ENCODE assay signal across 9 cellular contexts in genomic region chr19:12856684-12857083, GRCh38. TPM values are rescaled to one million over a fixed set of nuclear protein-coding genes. Genes with fewer than 3 reads are reported as not detected.
"Had no signal": no experiment of that assay in that cellular context is flagged by ENCODE, and none has a peak within 500 bp of the region (broad histone marks: within the 10 kb centered on the region; RNA-seq: fewer than 3 reads in every experiment).

No MANE protein-coding gene starts in this region.

- FAIRE-seq: H1, H54, HTR-8/SVneo had no signal

- H3K4me3 ChIP-seq: GM23338 had no signal

- ATAC-seq: GM23338 had no signal

- H3K4me2 ChIP-seq: GM23338 had no signal

- DNase-seq: H9, HCEC 1CT, IMR-90, KBM-7 had no signal

- H2AFZ ChIP-seq: GM23338 had no signal

RNA-seq across cellular contexts. Expression of gene RTBDN, which starts 22.3 kb away (rescaled TPM):
- total RNA-seq: IMR-90 had no signal

RNA-seq across cellular contexts. Expression of gene KLF1, which starts 30.3 kb away (rescaled TPM):
- total RNA-seq: HT-29, IMR-90 had no signal
- polyA plus RNA-seq: IMR-90 had no signal
